Comparison of ENCODE assay signal across 26 cellular contexts in the genomic region with DNA sequence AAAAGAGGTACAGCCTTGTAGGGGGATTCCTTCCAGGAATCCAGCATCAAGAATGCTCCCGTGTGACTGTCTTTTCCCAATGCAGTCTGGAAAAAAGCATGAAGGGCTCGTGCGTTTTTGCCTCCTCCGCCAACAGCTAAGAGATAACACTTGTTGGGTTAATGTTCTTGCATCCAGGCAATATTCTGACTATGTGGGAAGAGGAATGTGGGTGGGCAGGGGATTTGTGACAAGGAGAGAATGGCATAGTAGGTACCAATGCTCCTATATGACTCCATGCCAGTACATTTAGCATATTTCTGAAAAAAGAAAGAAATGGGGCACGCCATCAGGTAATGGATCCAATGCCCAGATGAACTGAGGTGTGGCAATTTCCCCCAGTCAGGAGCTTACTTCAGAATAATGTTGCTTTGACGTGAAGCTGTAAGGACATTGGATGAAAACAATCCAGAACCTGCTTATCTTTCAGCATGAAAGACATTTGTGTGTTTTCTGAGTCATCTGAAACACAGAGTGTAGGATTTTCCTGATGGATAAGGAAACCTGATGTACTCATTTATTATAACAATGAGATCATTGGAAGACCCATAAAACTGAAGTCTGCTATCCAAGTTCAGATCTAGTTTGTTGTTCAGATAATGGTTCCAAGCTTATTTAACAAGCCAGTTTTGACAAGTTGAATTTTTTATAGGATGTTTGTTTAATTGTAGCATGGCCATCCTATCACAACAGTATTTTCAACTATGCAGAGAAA.
DNase-seq lines count a peak whose midpoint lies in the region; ATAC-seq and TF ChIP-seq lines count a peak whose summit lies in the region.
"Had no signal": no experiment of that assay in that cellular context is flagged by ENCODE, and none has a peak within 500 bp of the region (broad histone marks: within the 10 kb centered on the region; RNA-seq: fewer than 3 reads in every experiment).

No MANE protein-coding gene starts in this region.

- H3K27ac Mint-ChIP-seq in HFFc6, result no peak overlapping the region
- H3K27ac Mint-ChIP-seq: activated naive CD8-positive, alpha-beta T cell treated with anti-CD3 and anti-CD28 coated beads for 36 hours; brain; endodermal cell; H9 had no signal

- DNase-seq in HFFc6 (peak; percentile 20), amniotic epithelial cell (ENCODE audit: low read depth) (peak; percentile 84), hepatocyte (ENCODE audit: low spot score) (no peak), activated T-cell treated with anti-CD3 and anti-CD28 coated beads for 4 hours (no peak), left lobe of liver (ENCODE audit: low spot score) (no peak), posterior vena cava (ENCODE audit: low spot score) (no peak)
- DNase-seq: activated CD4-positive, alpha-beta T cell treated with anti-CD3 and anti-CD28 coated beads for 48 hours; activated naive CD8-positive, alpha-beta T cell treated with anti-CD3 and anti-CD28 coated beads for 36 hours; C1 segment of cervical spinal cord; endodermal cell; GF-D8; H9; head of caudate nucleus; Kasumi-1; left ventricle myocardium inferior; NCI-H1092; NCI-H187 treated with DMSO at 0.1 percent for 48 hours; OCI-M1; posterior cingulate gyrus; SHP77 treated with DMSO at 0.1 percent for 48 hours; T-helper 1 cell had no signal

- H4K20me1 ChIP-seq in hepatocyte (ENCODE audit: insufficient read depth, poor library complexity, severe bottlenecking), result no peaks in the 10 kb centered on the region

- H3K79me2 ChIP-seq in hepatocyte, result no peaks in the 10 kb centered on the region

- H3K4me1 ChIP-seq in hepatocyte (ENCODE audit: insufficient read depth), result peaks cover 23% of the 10 kb centered on the region
- H3K4me1 ChIP-seq: suprapubic skin had no signal

- no peaks in the 10 kb centered on the region for H3K36me3 Mint-ChIP-seq in HFFc6 (ENCODE audit: low read depth)

- peaks cover 9% of the 10 kb centered on the region; the same call in 1 of the 2 replicates for H3K4me1 Mint-ChIP-seq in HFFc6 (ENCODE audit: low read depth)
- H3K4me1 Mint-ChIP-seq: activated naive CD8-positive, alpha-beta T cell treated with anti-CD3 and anti-CD28 coated beads for 36 hours; endodermal cell; H9 had no signal

- H3K27me3 Mint-ChIP-seq in HFFc6 (ENCODE audit: insufficient read depth), result no peaks in the 10 kb centered on the region
- H3K27me3 Mint-ChIP-seq: activated naive CD8-positive, alpha-beta T cell treated with anti-CD3 and anti-CD28 coated beads for 36 hours; brain had no signal

- no peak overlapping the region for H2AFZ ChIP-seq in hepatocyte

- H3K27ac ChIP-seq in C4-2B, result peak overlapping the region; percentile 100
- peak overlapping the region; percentile 69 for H3K27ac ChIP-seq in hepatocyte
- H3K27ac ChIP-seq: coronary artery, left ventricle myocardium inferior, suprapubic skin had no signal

- ATAC-seq in GM19324 (IDR thresholded peaks at IDR 0.05; ENCODE audit: low FRiP score, unreplicated experiment), result no peak
- ATAC-seq in left lobe of liver, result no peak

- TF ChIP-seq CTCF in C4-2B (conservative IDR thresholded peaks at IDR 0.05), result no peak
- TF ChIP-seq CTCF in HFFc6 (IDR thresholded peaks at IDR 0.05), result no peak
- TF ChIP-seq CTCF in hepatocyte (IDR thresholded peaks at IDR 0.05; ENCODE audit: poor library complexity), result no peak

- H3K4me3 Mint-ChIP-seq in HFFc6, result no peak overlapping the region
- H3K4me3 Mint-ChIP-seq: activated naive CD8-positive, alpha-beta T cell treated with anti-CD3 and anti-CD28 coated beads for 36 hours; brain; endodermal cell; H9 had no signal

- no peaks in the 10 kb centered on the region for H3K36me3 ChIP-seq in hepatocyte (replicated peaks; ENCODE audit: insufficient read depth, low read depth)
- H3K36me3 ChIP-seq: suprapubic skin had no signal

- H3K27me3 ChIP-seq in hepatocyte, result no peaks in the 10 kb centered on the region
- H3K27me3 ChIP-seq: suprapubic skin had no signal

- H3K4me3 ChIP-seq in hepatocyte, result no peak overlapping the region
- H3K4me3 ChIP-seq: coronary artery, left ventricle myocardium inferior, suprapubic skin had no signal

- H3K9me2 ChIP-seq in hepatocyte (replicated peaks; ENCODE audit: insufficient read depth), result no peaks in the 10 kb centered on the region

- intact Hi-C loops in posterior vena cava (cut with DNase I), result no loop called here

- H3K9me3 ChIP-seq in hepatocyte (ENCODE audit: low read depth), result no peaks in the 10 kb centered on the region
- H3K9me3 ChIP-seq: left ventricle myocardium inferior, suprapubic skin had no signal

- H3K4me2 ChIP-seq in hepatocyte, result no peak overlapping the region

- WGBS in hepatocyte (ENCODE audit: low lambda C conversion rate, missing lambda C conversion rate), result 73% methylated on average over 6 of the region's 6 CpGs

- H3K9me3 Mint-ChIP-seq in HFFc6, result no peaks in the 10 kb centered on the region
- H3K9me3 Mint-ChIP-seq: endodermal cell, H9 had no signal

Comparison
In these comparisons a context has a peak if more than half of its experiments do, and no peak if none do; other contexts are left out.
1. DNase-seq: peak in HFFc6 (single experiment) and amniotic epithelial cell (single experiment); none in hepatocyte (single experiment), activated T-cell treated with anti-CD3 and anti-CD28 coated beads for 4 hours (single experiment), left lobe of liver (single experiment) and posterior vena cava (single experiment).